20 cellular contexts compared by ENCODE assay signal in the genomic region with DNA sequence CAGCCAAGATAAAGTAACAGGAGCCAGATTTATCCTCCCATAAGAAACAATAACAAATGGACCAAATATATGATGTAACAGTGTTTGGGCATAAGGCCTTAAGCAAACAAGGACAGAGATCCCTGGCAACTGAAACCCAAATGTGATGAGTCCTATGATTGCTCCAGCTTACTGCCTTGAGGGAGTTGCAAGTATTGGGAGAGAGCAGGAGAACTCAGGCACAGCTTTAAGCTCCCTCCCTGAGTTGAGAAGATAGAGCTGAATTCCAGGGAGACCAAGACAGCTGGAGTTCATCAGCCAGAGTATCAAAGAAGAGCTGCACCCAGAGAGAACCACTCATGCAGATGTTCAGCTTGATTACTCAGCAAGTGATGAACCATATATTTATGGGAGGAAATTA.
"Had no signal": no experiment of that assay in that cellular context is flagged by ENCODE, and none has a peak within 500 bp of the region (broad histone marks: within the 10 kb centered on the region; RNA-seq: fewer than 3 reads in every experiment).

No MANE protein-coding gene starts in this region.

- H3K27ac ChIP-seq: coronary artery, left lung, neutrophil, tibial nerve had no signal

- H3K4me3 ChIP-seq: coronary artery, left lung, tibial nerve had no signal

- FAIRE-seq: endometrium, kidney, urothelium cell line had no signal

- ATAC-seq: activated CD8-positive, alpha-beta memory T cell treated with anti-CD3 and anti-CD28 coated beads, Interleukin-2, amount 10 ng/mL, durations not matched to agents 7 days and 5 days; activated T-helper 17 cell treated with anti-CD3 and anti-CD28 coated beads, Interleukin-2, amount 50 U/mL, for 72 hours; left lung; natural killer cell; stimulated activated naive CD8-positive, alpha-beta T cell treated with anti-CD3 and anti-CD28 coated beads, Interleukin-15, Interleukin-2, amounts not matched to agents 100 U/mL and 50 U/mL, for 24 hours had no signal

- H3K9me3 ChIP-seq: left lung, neutrophil, tibial nerve had no signal

- H3K4me1 ChIP-seq: left lung, tibial nerve had no signal

- H3K27me3 ChIP-seq: left lung, neutrophil, tibial nerve had no signal

- DNase-seq: activated CD4-positive, alpha-beta memory T cell treated with anti-CD3 and anti-CD28 coated beads, Interleukin-2, amount 10 ng/mL, durations not matched to agents 7 days and 5 days; activated CD4-positive, alpha-beta T cell treated with anti-CD3 and anti-CD28 coated beads for 48 hours; activated CD4-positive, CD25-positive, alpha-beta regulatory T cell; activated CD8-positive, alpha-beta memory T cell treated with anti-CD3 and anti-CD28 coated beads, Interleukin-2, amount 10 ng/mL, durations not matched to agents 7 days and 5 days; activated naive CD4-positive, alpha-beta T cell; foreskin melanocyte; head of caudate nucleus; kidney; left lung; mesendoderm; natural killer cell; stimulated activated naive CD8-positive, alpha-beta T cell treated with anti-CD3 and anti-CD28 coated beads, Interleukin-15, Interleukin-2, amounts not matched to agents 100 U/mL and 50 U/mL, for 24 hours; T-helper 1 cell; T1000 had no signal

- H3K36me3 ChIP-seq: left lung, neutrophil, tibial nerve had no signal
